16 cellular contexts compared by ENCODE assay signal in genomic region chr10:49000437-49001398, GRCh38.
"Had no signal": no experiment of that assay in that cellular context is flagged by ENCODE, and none has a peak within 500 bp of the region (broad histone marks: within the 10 kb centered on the region; RNA-seq: fewer than 3 reads in every experiment).

No MANE protein-coding gene starts in this region.

- H3K4me1 Mint-ChIP-seq: activated naive CD4-positive, alpha-beta T cell treated with anti-CD3 and anti-CD28 coated beads, Interleukin-2, amount 10 ng/mL, durations not matched to agents 7 days and 5 days had no signal

- H3K27ac ChIP-seq: colonic mucosa, skin epidermis, stomach, testis had no signal

- H3K4me1 ChIP-seq: colonic mucosa, stomach had no signal

- H3K27me3 ChIP-seq: cardiac muscle cell, colonic mucosa, testis had no signal

- DNase-seq: activated CD4-positive, alpha-beta T cell treated with anti-CD3 and anti-CD28 coated beads, Interleukin-2, amount 50 U/mL, for 48 hours; activated CD4-positive, CD25-positive, alpha-beta regulatory T cell treated with anti-CD3 and anti-CD28 coated beads, Interleukin-2, amount 50 U/mL, for 72 hours; activated naive CD4-positive, alpha-beta T cell treated with anti-CD3 and anti-CD28 coated beads, Interleukin-2, amount 10 ng/mL, durations not matched to agents 7 days and 5 days; activated T-cell treated with anti-CD3 and anti-CD28 coated beads, Interleukin-2, amount 50 U/mL, for 1 hour; colonic mucosa; effector CD4-positive, alpha-beta T cell; foreskin fibroblast; kidney glomerular epithelial cell; stomach had no signal

- H3K4me3 ChIP-seq: cardiac muscle cell, colonic mucosa, skin epidermis, stomach, testis had no signal

- H3K36me3 Mint-ChIP-seq: activated naive CD4-positive, alpha-beta T cell treated with anti-CD3 and anti-CD28 coated beads, Interleukin-2, amount 10 ng/mL, durations not matched to agents 7 days and 5 days; mesothelial cell of epicardium had no signal

- H3K36me3 ChIP-seq: cardiac muscle cell, colonic mucosa, stomach had no signal

- H3K27ac Mint-ChIP-seq: activated naive CD4-positive, alpha-beta T cell treated with anti-CD3 and anti-CD28 coated beads, Interleukin-2, amount 10 ng/mL, durations not matched to agents 7 days and 5 days; activated T-helper 2 cell treated with anti-CD3 and anti-CD28 coated beads, Interferon-gamma antibody, Interleukin-2, Interleukin-4, amounts not matched to agents 10 μg/mL and 5 μg/mL and 100 μg/mL, durations not matched to agents 14 hours and 24 hours and 36 hours; mesothelial cell of epicardium had no signal

- FAIRE-seq: endothelial cell of umbilical vein, urothelium cell line had no signal

- H3K9me3 ChIP-seq: colonic mucosa, testis had no signal

- H3K4me3 Mint-ChIP-seq: activated naive CD4-positive, alpha-beta T cell treated with anti-CD3 and anti-CD28 coated beads, Interleukin-2, amount 10 ng/mL, durations not matched to agents 7 days and 5 days; mesothelial cell of epicardium had no signal

- H3K9me3 Mint-ChIP-seq: activated naive CD4-positive, alpha-beta T cell treated with anti-CD3 and anti-CD28 coated beads, Interleukin-2, amount 10 ng/mL, durations not matched to agents 7 days and 5 days; activated T-helper 2 cell treated with anti-CD3 and anti-CD28 coated beads, Interferon-gamma antibody, Interleukin-2, Interleukin-4, amounts not matched to agents 10 μg/mL and 5 μg/mL and 100 μg/mL, durations not matched to agents 14 hours and 24 hours and 36 hours; mesothelial cell of epicardium had no signal
